Comparison of ENCODE assay signal across 8 cellular contexts in the genomic region with DNA sequence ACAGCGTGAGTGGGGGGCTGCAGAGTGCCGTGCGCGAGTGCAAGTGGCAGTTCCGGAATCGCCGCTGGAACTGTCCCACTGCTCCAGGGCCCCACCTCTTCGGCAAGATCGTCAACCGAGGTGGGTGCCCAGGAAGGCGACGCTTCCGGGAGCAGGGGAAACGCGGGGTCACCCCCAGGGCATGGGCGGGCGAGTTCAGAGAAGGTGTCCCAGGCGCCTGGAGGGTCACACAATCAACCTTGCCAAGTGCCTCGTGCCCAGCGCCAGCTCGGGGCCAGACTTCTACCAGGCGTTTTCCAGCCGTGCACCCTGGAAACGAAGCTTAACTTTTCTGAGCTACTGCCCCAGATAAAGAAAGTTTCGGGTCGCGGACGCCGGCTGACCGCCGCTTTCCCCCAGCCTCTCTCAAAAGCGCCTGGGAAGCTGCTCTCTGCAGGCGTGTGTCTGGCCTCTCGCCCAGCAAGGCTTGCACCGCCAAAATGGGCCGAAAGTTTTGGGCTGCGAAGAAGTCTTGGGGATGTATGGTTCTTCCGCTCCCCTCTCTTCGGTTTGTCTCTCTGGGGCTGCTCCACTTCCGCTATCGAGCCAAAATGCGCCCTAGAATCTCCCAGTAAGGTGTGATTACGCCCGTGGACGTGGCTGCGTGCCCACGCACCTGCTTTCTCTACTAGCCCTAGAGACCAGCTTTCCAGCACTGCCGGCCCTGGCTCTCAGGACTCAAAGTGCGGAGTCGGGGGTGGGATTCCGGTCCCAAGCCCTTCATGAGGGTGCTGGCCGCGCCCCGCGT. TPM values are rescaled to one million over a fixed set of nuclear protein-coding genes. Genes with fewer than 3 reads are reported as not detected.
DNase-seq lines count a peak whose midpoint lies in the region; ATAC-seq, FAIRE-seq and TF ChIP-seq lines count a peak whose summit lies in the region.

No MANE protein-coding gene starts in this region.

- no peak overlapping the region for H2AK5ac ChIP-seq in IMR-90 (ENCODE audit: low read depth, low read length)

- H3K9me1 ChIP-seq in IMR-90 (ENCODE audit: insufficient read depth, low read length): peaks cover 8% of the 10 kb centered on the region
- no peaks in the 10 kb centered on the region for H3K9me1 ChIP-seq in keratinocyte (ENCODE audit: control insufficient read depth, extremely low read depth, insufficient read depth, low read length)

- POLR2A ChIA-PET in IMR-90 (lab: Charles Lee; ENCODE audit: unreplicated experiment): no interaction called here

- peaks cover 85% of the 10 kb centered on the region for H3K27me3 ChIP-seq in IMR-90 (ENCODE audit: control insufficient read depth, insufficient read depth, low read length)
- peaks cover 80% of the 10 kb centered on the region for H3K27me3 ChIP-seq in keratinocyte (ENCODE audit: control insufficient read depth, extremely low read depth, insufficient read depth, low read length)
- no peaks in the 10 kb centered on the region for H3K27me3 ChIP-seq in testis

- FAIRE-seq in keratinocyte (lab: Jason Lieb, UNC): no peak

- no peak overlapping the region for H4K8ac ChIP-seq in IMR-90 (ENCODE audit: low read depth in 2 of 2, low read length in 2 of 2)

- BruUV-seq in IMR-90 (replicated peaks; lab: Mats Ljungman, UMichigan): no TSS peak

- dilution Hi-C loops in IMR-90 (cut with HindIII; ENCODE audit: low sequenced_read_pairs, unreplicated experiment) (no loop called here), keratinocyte (cut with MboI; ENCODE audit: extremely low pct_ligation_motif_present, low sequenced_read_pairs) (no loop called here)

- H3K36me3 Mint-ChIP-seq in activated T-helper 2 cell treated with anti-CD3 and anti-CD28 coated beads, Interferon-gamma antibody, Interleukin-2, Interleukin-4, amounts not matched to agents 10 μg/mL and 5 μg/mL and 100 μg/mL, durations not matched to agents 14 hours and 24 hours and 36 hours (ENCODE audit: low read depth): no peaks in the 10 kb centered on the region

- H3K56ac ChIP-seq in IMR-90 (ENCODE audit: extremely low read depth, insufficient read depth, low read length): no peak overlapping the region

- H3K27me3 Mint-ChIP-seq in activated T-helper 2 cell treated with anti-CD3 and anti-CD28 coated beads, Interferon-gamma antibody, Interleukin-2, Interleukin-4, amounts not matched to agents 10 μg/mL and 5 μg/mL and 100 μg/mL, durations not matched to agents 14 hours and 24 hours and 36 hours (ENCODE audit: low read depth): peaks cover 83% of the 10 kb centered on the region

- H3K4me3 Mint-ChIP-seq in activated T-helper 2 cell treated with anti-CD3 and anti-CD28 coated beads, Interferon-gamma antibody, Interleukin-2, Interleukin-4, amounts not matched to agents 10 μg/mL and 5 μg/mL and 100 μg/mL, durations not matched to agents 14 hours and 24 hours and 36 hours (ENCODE audit: low read depth): peak overlapping the region; percentile 68

- H4K5ac ChIP-seq in IMR-90 (ENCODE audit: low read depth, low read length): no peak overlapping the region

- H3K79me1 ChIP-seq in IMR-90 (ENCODE audit: low read depth in 1 of 2, low read length in 2 of 2): no peaks in the 10 kb centered on the region

- no peak overlapping the region for H4K91ac ChIP-seq in IMR-90 (ENCODE audit: insufficient read depth, low read depth, low read length)

- no peak overlapping the region for H2BK20ac ChIP-seq in IMR-90 (ENCODE audit: low read depth, low read length)

- H3K18ac ChIP-seq in IMR-90 (ENCODE audit: low read depth, low read length): no peak overlapping the region

- TF ChIP-seq CTCF in IMR-90 (conservative IDR thresholded peaks at IDR 0.05; ENCODE audit: low read depth, low read length): no peak
- no peak for TF ChIP-seq CTCF in keratinocyte (optimal IDR thresholded peaks at IDR 0.05 in 1 of 3, IDR thresholded peaks at IDR 0.05 in 1 of 3, conservative IDR thresholded peaks at IDR 0.05 in 1 of 3; ENCODE audit: extremely low read depth in 1 of 3, insufficient read depth in 2 of 3, low read length in 3 of 3)
- TF ChIP-seq CTCF in testis (IDR thresholded peaks at IDR 0.05): no peak

- H3K36me3 ChIP-seq in IMR-90 (ENCODE audit: control insufficient read depth, insufficient read depth, low read length) (no peaks in the 10 kb centered on the region), keratinocyte (ENCODE audit: control insufficient read depth in 2 of 2, extremely low read depth in 1 of 2, insufficient read depth in 2 of 2, low read length in 2 of 2) (no peaks in the 10 kb centered on the region), testis (ENCODE audit: low read depth, missing control alignments) (no peaks in the 10 kb centered on the region)

- H3K4ac ChIP-seq in IMR-90 (ENCODE audit: low read depth, low read length): no peak overlapping the region

- DNase-seq in IMR-90 (no peak), keratinocyte (ENCODE audit: low read depth, low spot score) (no peak), NCI-H524 treated with DMSO at 0.1 percent for 48 hours (lab: John Stamatoyannopoulos, UW) (no peak), GOT3 (lab: John Stamatoyannopoulos, UW) (no peak), superior temporal gyrus (ENCODE audit: extremely low spot score) (no peak), testis (no peak)
- DNase-seq in activated T-helper 2 cell treated with anti-CD3 and anti-CD28 coated beads, Interferon-gamma antibody, Interleukin-2, Interleukin-4, amounts not matched to agents 10 μg/mL and 5 μg/mL and 100 μg/mL, durations not matched to agents 14 hours and 24 hours and 36 hours (ENCODE audit: low spot score): no peak
- peak; percentile 39 for DNase-seq in stimulated activated naive CD8-positive, alpha-beta T cell treated with anti-CD3 and anti-CD28 coated beads, Interleukin-15, Interleukin-2, amounts not matched to agents 100 U/mL and 50 U/mL, for 24 hours

- H2AFZ ChIP-seq in IMR-90 (replicated peaks; ENCODE audit: low read length, poor library complexity) (peak overlapping the region; percentile 34), keratinocyte (ENCODE audit: control insufficient read depth, low read length) (no peak overlapping the region)

- CTCF ChIA-PET in IMR-90 (lab: Yijun Ruan, JAX): interaction anchor here (1.2 to 1.7 kb wide), 2 partner anchors 8 to 89 kb away, joined by 3 to 7 read pairs; no protein-coding TSS in a partner anchor

- peaks cover 16% of the 10 kb centered on the region; the same call in 1 of the 2 replicates for H4K20me1 ChIP-seq in IMR-90 (ENCODE audit: insufficient read depth, low read length)
- no peaks in the 10 kb centered on the region for H4K20me1 ChIP-seq in keratinocyte (ENCODE audit: control insufficient read depth, extremely low read depth, insufficient read depth, low read length)

- no peak overlapping the region for H2BK15ac ChIP-seq in IMR-90 (ENCODE audit: low read depth, low read length)

- H2AK9ac ChIP-seq in IMR-90 (replicated peaks; ENCODE audit: low read depth, low read length, poor library complexity): no peak overlapping the region

- no peak overlapping the region for H2BK5ac ChIP-seq in IMR-90 (ENCODE audit: low read depth, low read length, poor library complexity, severe bottlenecking)

- intact Hi-C loops in IMR-90 (cut with micrococcal nuclease) (no loop called here), testis (cut with DNase I; ENCODE audit: low total_unique reads) (no loop called here)
- intact Hi-C loops in activated T-helper 2 cell treated with anti-CD3 and anti-CD28 coated beads, Interferon-gamma antibody, Interleukin-2, Interleukin-4, amounts not matched to agents 10 μg/mL and 5 μg/mL and 100 μg/mL, durations not matched to agents 14 hours and 24 hours and 36 hours (cut with micrococcal nuclease): loop anchor here (1.0 to 10.0 kb wide), 5 partner anchors 7 to 975 kb away; a partner anchor contains a TSS

- no peak overlapping the region for H3K4me3 ChIP-seq in IMR-90 (ENCODE audit: insufficient read depth, low read depth, low read length)
- peak overlapping the region in 1 of 3 experiments; percentile 57 for H3K4me3 ChIP-seq in keratinocyte (ENCODE audit: control insufficient read depth in 2 of 3, extremely low read depth in 1 of 3, insufficient read depth in 2 of 3, low read depth in 1 of 3, low read length in 3 of 3)
- H3K4me3 ChIP-seq in testis: peak overlapping the region in 1 of 2 donors; percentile 30

- no peaks in the 10 kb centered on the region for H3K9me3 Mint-ChIP-seq in activated T-helper 2 cell treated with anti-CD3 and anti-CD28 coated beads, Interferon-gamma antibody, Interleukin-2, Interleukin-4, amounts not matched to agents 10 μg/mL and 5 μg/mL and 100 μg/mL, durations not matched to agents 14 hours and 24 hours and 36 hours

- H3K9me3 ChIP-seq in IMR-90 (ENCODE audit: control insufficient read depth, insufficient read depth, low read length) (no peaks in the 10 kb centered on the region), keratinocyte (ENCODE audit: control insufficient read depth, low read depth, low read length) (no peaks in the 10 kb centered on the region), testis (no peaks in the 10 kb centered on the region)

- TF ChIP-seq POLR2A in IMR-90 (IDR thresholded peaks at IDR 0.05; ENCODE audit: low read depth, low read length) (no peak), testis (IDR thresholded peaks at IDR 0.05) (no peak)

- H3K27ac ChIP-seq in IMR-90 (ENCODE audit: insufficient read depth, low read length) (no peak overlapping the region), keratinocyte (ENCODE audit: control insufficient read depth, insufficient read depth, low read length) (no peak overlapping the region), testis (no peak overlapping the region)

- no peak overlapping the region for H3K14ac ChIP-seq in IMR-90 (replicated peaks; ENCODE audit: low read depth, low read length)

- no peak overlapping the region for H2BK120ac ChIP-seq in IMR-90 (ENCODE audit: low read depth, low read length)

- H3K9ac ChIP-seq in IMR-90 (ENCODE audit: low read depth, low read length) (no peak overlapping the region), keratinocyte (ENCODE audit: control insufficient read depth, extremely low read depth, insufficient read depth, low read length) (no peak overlapping the region)

- no peak overlapping the region for H3K27ac Mint-ChIP-seq in activated T-helper 2 cell treated with anti-CD3 and anti-CD28 coated beads, Interferon-gamma antibody, Interleukin-2, Interleukin-4, amounts not matched to agents 10 μg/mL and 5 μg/mL and 100 μg/mL, durations not matched to agents 14 hours and 24 hours and 36 hours

- peaks cover 3% of the 10 kb centered on the region; the same call in 1 of the 2 replicates for H3K4me1 ChIP-seq in IMR-90 (ENCODE audit: control insufficient read depth, insufficient read depth, low read length)
- H3K4me1 ChIP-seq in keratinocyte (ENCODE audit: control insufficient read depth, extremely low read depth, insufficient read depth, low read length): peaks cover 18% of the 10 kb centered on the region
- H3K4me1 ChIP-seq in testis: peaks cover 27% of the 10 kb centered on the region

- no peak for ATAC-seq in IMR-90 (ENCODE audit: low read depth)
- no peak for ATAC-seq in stimulated activated naive CD8-positive, alpha-beta T cell treated with anti-CD3 and anti-CD28 coated beads, Interleukin-15, Interleukin-2, amounts not matched to agents 100 U/mL and 50 U/mL, for 24 hours

- in situ Hi-C loops in IMR-90 (cut with MboI; ENCODE audit: low sequenced_read_pairs): no loop called here

- no peak overlapping the region for H3K23ac ChIP-seq in IMR-90 (ENCODE audit: low read depth, low read length)

- WGBS in IMR-90 (ENCODE audit: extremely low coverage in 2 of 2, insufficient read length in 1 of 2), 2 experiments: 2% methylated on average over 28 of the region's 55 CpGs; no CpG with 5 or more reads in 1 of the 2 experiments
- 2 to 7% methylated on average over 3 to 55 of the region's 55 CpGs for WGBS in testis, 2 donors

- H3K4me2 ChIP-seq in IMR-90 (ENCODE audit: low read depth, low read length) (peak overlapping the region; percentile 60), keratinocyte (ENCODE audit: control insufficient read depth, extremely low read depth, insufficient read depth, low read depth, low read length) (peak overlapping the region; percentile 78)

- H3K79me2 ChIP-seq in keratinocyte (ENCODE audit: control insufficient read depth, insufficient read depth, low read length): no peaks in the 10 kb centered on the region

- peaks cover 47% of the 10 kb centered on the region for H3K4me1 Mint-ChIP-seq in activated T-helper 2 cell treated with anti-CD3 and anti-CD28 coated beads, Interferon-gamma antibody, Interleukin-2, Interleukin-4, amounts not matched to agents 10 μg/mL and 5 μg/mL and 100 μg/mL, durations not matched to agents 14 hours and 24 hours and 36 hours (ENCODE audit: low read depth)

- TF ChIP-seq RAD21 in IMR-90 (IDR thresholded peaks at IDR 0.05; ENCODE audit: low read length): no peak

RNA-seq across cellular contexts. Expression of a gene that starts 1.7 kb away (rescaled TPM):
- total RNA-seq in IMR-90 (2012; rRNA removed) (not detected in 2 replicates), testis (1 to 10 TPM; 1.2 to 1.4 TPM)
- polyA plus RNA-seq in IMR-90 (2012; rRNA removed) (not detected in 2 replicates), keratinocyte (not detected in 3 replicates), testis (ENCODE audit: insufficient read depth, low read depth, low replicate concordance) (0.62 TPM)
- polyA plus RNA-seq in IMR-90 (2012; cell fraction: cytosol; rRNA removed): not detected in 2 replicates
- polyA plus RNA-seq in IMR-90 (2012; cell fraction: nucleus; rRNA removed; ENCODE audit: low replicate concordance): 0.08 TPM in 1 of 2 replicates, not detected in the other
- total RNA-seq in activated T-helper 2 cell treated with anti-CD3 and anti-CD28 coated beads, Interferon-gamma antibody, Interleukin-2, Interleukin-4, amounts not matched to agents 10 μg/mL and 5 μg/mL and 100 μg/mL, durations not matched to agents 14 hours and 24 hours and 36 hours: 0.60 and 0.66 TPM in 2 replicates
- polyA plus RNA-seq in keratinocyte (2011; ENCODE audit: low read depth): not detected
- not detected in 2 replicates for polyA plus RNA-seq in keratinocyte (2011; cell fraction: cytosol; rRNA removed)
- not detected in 2 replicates for polyA plus RNA-seq in keratinocyte (2011; cell fraction: nucleus; rRNA removed)
- not detected in 2 replicates for polyA plus RNA-seq in keratinocyte (2012; ENCODE audit: low replicate concordance)
- polyA minus RNA-seq in keratinocyte: not detected in 3 replicates
- not detected for polyA minus RNA-seq in keratinocyte (2011; cell fraction: cytosol; rRNA and poly(A)+ RNA removed)
- not detected in 2 replicates for polyA minus RNA-seq in keratinocyte (2011; cell fraction: nucleus; rRNA and poly(A)+ RNA removed)

RNA-seq across cellular contexts. Expression of a gene that starts 8.3 kb away (rescaled TPM):
- under 0.01 TPM in 2 replicates for total RNA-seq in IMR-90 (2012; rRNA removed)
- 0.26 and 0.53 TPM in 2 replicates for polyA plus RNA-seq in IMR-90 (2012; rRNA removed)
- 0.37 and 0.53 TPM in 2 replicates for polyA plus RNA-seq in IMR-90 (2012; cell fraction: cytosol; rRNA removed)
- polyA plus RNA-seq in IMR-90 (2012; cell fraction: nucleus; rRNA removed; ENCODE audit: low replicate concordance): 1.4 and 1.9 TPM in 2 replicates
- 0.80 and 1.0 TPM in 2 replicates for total RNA-seq in activated T-helper 2 cell treated with anti-CD3 and anti-CD28 coated beads, Interferon-gamma antibody, Interleukin-2, Interleukin-4, amounts not matched to agents 10 μg/mL and 5 μg/mL and 100 μg/mL, durations not matched to agents 14 hours and 24 hours and 36 hours
- polyA plus RNA-seq in keratinocyte: 0.09 to 0.24 TPM (median 0.22 TPM) in 3 replicates
- polyA plus RNA-seq in keratinocyte (2011; ENCODE audit: low read depth): not detected
- 0.13 and 0.16 TPM in 2 replicates for polyA plus RNA-seq in keratinocyte (2011; cell fraction: cytosol; rRNA removed)
- 0.41 and 0.46 TPM in 2 replicates for polyA plus RNA-seq in keratinocyte (2011; cell fraction: nucleus; rRNA removed)
- 0.17 and 0.39 TPM in 2 replicates for polyA plus RNA-seq in keratinocyte (2012; ENCODE audit: low replicate concordance)
- polyA minus RNA-seq in keratinocyte: 0.13 TPM in 1 of 3 replicates, not detected in the others
- not detected for polyA minus RNA-seq in keratinocyte (2011; cell fraction: cytosol; rRNA and poly(A)+ RNA removed)
- polyA minus RNA-seq in keratinocyte (2011; cell fraction: nucleus; rRNA and poly(A)+ RNA removed): 0.31 TPM in 1 of 2 replicates, not detected in the other
- total RNA-seq in testis: 1 to 10 TPM; 1.1 to 3.1 TPM
- 1.8 TPM for polyA plus RNA-seq in testis (ENCODE audit: insufficient read depth, low read depth, low replicate concordance)

RNA-seq across cellular contexts. Expression of a gene that starts 19.4 kb away (rescaled TPM):
- total RNA-seq in IMR-90 (2012; rRNA removed) (under 0.01 and 0.18 TPM in 2 replicates), testis (under 1 TPM; 0.31 to 0.55 TPM)
- polyA plus RNA-seq in IMR-90 (2012; rRNA removed) (0.21 and 0.22 TPM in 2 replicates), keratinocyte (0.09 to 0.17 TPM (median 0.10 TPM) in 3 replicates), testis (ENCODE audit: insufficient read depth, low read depth, low replicate concordance) (0.96 TPM)
- polyA plus RNA-seq in IMR-90 (2012; cell fraction: cytosol; rRNA removed): 0.05 and 0.10 TPM in 2 replicates
- 0.95 and 1.1 TPM in 2 replicates for polyA plus RNA-seq in IMR-90 (2012; cell fraction: nucleus; rRNA removed; ENCODE audit: low replicate concordance)
- 0.60 and 0.91 TPM in 2 replicates for total RNA-seq in activated T-helper 2 cell treated with anti-CD3 and anti-CD28 coated beads, Interferon-gamma antibody, Interleukin-2, Interleukin-4, amounts not matched to agents 10 μg/mL and 5 μg/mL and 100 μg/mL, durations not matched to agents 14 hours and 24 hours and 36 hours
- polyA plus RNA-seq in keratinocyte (2011; ENCODE audit: low read depth): not detected
- not detected in 2 replicates for polyA plus RNA-seq in keratinocyte (2011; cell fraction: cytosol; rRNA removed)
- 0.24 and 0.39 TPM in 2 replicates for polyA plus RNA-seq in keratinocyte (2011; cell fraction: nucleus; rRNA removed)
- 0.08 and 0.13 TPM in 2 replicates for polyA plus RNA-seq in keratinocyte (2012; ENCODE audit: low replicate concordance)
- 0.06 TPM in 1 of 3 replicates, not detected in the others for polyA minus RNA-seq in keratinocyte
- not detected for polyA minus RNA-seq in keratinocyte (2011; cell fraction: cytosol; rRNA and poly(A)+ RNA removed)
- polyA minus RNA-seq in keratinocyte (2011; cell fraction: nucleus; rRNA and poly(A)+ RNA removed): 0.21 TPM in 1 of 2 replicates, not detected in the other

RNA-seq across cellular contexts. Expression of a gene that starts 22.5 kb away (rescaled TPM):
- 97.7 and 103 TPM in 2 replicates for total RNA-seq in IMR-90 (2012; rRNA removed)
- polyA plus RNA-seq in IMR-90 (2012; rRNA removed): 198 and 222 TPM in 2 replicates
- 112 and 114 TPM in 2 replicates for polyA plus RNA-seq in IMR-90 (2012; cell fraction: cytosol; rRNA removed)
- polyA plus RNA-seq in IMR-90 (2012; cell fraction: nucleus; rRNA removed; ENCODE audit: low replicate concordance): 92.4 and 160 TPM in 2 replicates
- total RNA-seq in activated T-helper 2 cell treated with anti-CD3 and anti-CD28 coated beads, Interferon-gamma antibody, Interleukin-2, Interleukin-4, amounts not matched to agents 10 μg/mL and 5 μg/mL and 100 μg/mL, durations not matched to agents 14 hours and 24 hours and 36 hours: 133 and 135 TPM in 2 replicates
- polyA plus RNA-seq in keratinocyte: 236 to 253 TPM (median 250 TPM) in 3 replicates
- polyA plus RNA-seq in keratinocyte (2011; ENCODE audit: low read depth): 62.2 TPM
- 324 and 334 TPM in 2 replicates for polyA plus RNA-seq in keratinocyte (2011; cell fraction: cytosol; rRNA removed)
- polyA plus RNA-seq in keratinocyte (2011; cell fraction: nucleus; rRNA removed): 324 and 330 TPM in 2 replicates
- polyA plus RNA-seq in keratinocyte (2012; ENCODE audit: low replicate concordance): 84.4 and 202 TPM in 2 replicates
- polyA minus RNA-seq in keratinocyte: 192 to 243 TPM (median 216 TPM) in 3 replicates
- 84.0 TPM for polyA minus RNA-seq in keratinocyte (2011; cell fraction: cytosol; rRNA and poly(A)+ RNA removed)
- polyA minus RNA-seq in keratinocyte (2011; cell fraction: nucleus; rRNA and poly(A)+ RNA removed): 47.5 and 79.6 TPM in 2 replicates
- 10 to 100 TPM; 78.3 to 92.9 TPM for total RNA-seq in testis
- 134 TPM for polyA plus RNA-seq in testis (ENCODE audit: insufficient read depth, low read depth, low replicate concordance)

RNA-seq across cellular contexts. Expression of a gene that starts 38.8 kb away (rescaled TPM):
- total RNA-seq in IMR-90 (2012; rRNA removed) (76.4 and 106 TPM in 2 replicates), testis (10 to 100 TPM; 52.7 to 59.6 TPM)
- polyA plus RNA-seq in IMR-90 (2012; rRNA removed) (67.8 and 81.1 TPM in 2 replicates), keratinocyte (105 to 125 TPM (median 123 TPM) in 3 replicates), testis (ENCODE audit: insufficient read depth, low read depth, low replicate concordance) (80.7 TPM)
- polyA plus RNA-seq in IMR-90 (2012; cell fraction: cytosol; rRNA removed): 32.2 and 43.2 TPM in 2 replicates
- 17.6 and 73.2 TPM in 2 replicates for polyA plus RNA-seq in IMR-90 (2012; cell fraction: nucleus; rRNA removed; ENCODE audit: low replicate concordance)
- total RNA-seq in activated T-helper 2 cell treated with anti-CD3 and anti-CD28 coated beads, Interferon-gamma antibody, Interleukin-2, Interleukin-4, amounts not matched to agents 10 μg/mL and 5 μg/mL and 100 μg/mL, durations not matched to agents 14 hours and 24 hours and 36 hours: 65.1 and 65.7 TPM in 2 replicates
- polyA plus RNA-seq in keratinocyte (2011; ENCODE audit: low read depth): 20.0 TPM
- polyA plus RNA-seq in keratinocyte (2011; cell fraction: cytosol; rRNA removed): 88.8 and 167 TPM in 2 replicates
- polyA plus RNA-seq in keratinocyte (2011; cell fraction: nucleus; rRNA removed): 91.6 and 94.3 TPM in 2 replicates
- 66.5 and 73.0 TPM in 2 replicates for polyA plus RNA-seq in keratinocyte (2012; ENCODE audit: low replicate concordance)
- 30.5 to 67.9 TPM (median 65.9 TPM) in 3 replicates for polyA minus RNA-seq in keratinocyte
- polyA minus RNA-seq in keratinocyte (2011; cell fraction: cytosol; rRNA and poly(A)+ RNA removed): 27.0 TPM
- polyA minus RNA-seq in keratinocyte (2011; cell fraction: nucleus; rRNA and poly(A)+ RNA removed): 20.6 and 31.8 TPM in 2 replicates
